Comparison of ENCODE assay signal across 1 cellular context in the genomic region with DNA sequence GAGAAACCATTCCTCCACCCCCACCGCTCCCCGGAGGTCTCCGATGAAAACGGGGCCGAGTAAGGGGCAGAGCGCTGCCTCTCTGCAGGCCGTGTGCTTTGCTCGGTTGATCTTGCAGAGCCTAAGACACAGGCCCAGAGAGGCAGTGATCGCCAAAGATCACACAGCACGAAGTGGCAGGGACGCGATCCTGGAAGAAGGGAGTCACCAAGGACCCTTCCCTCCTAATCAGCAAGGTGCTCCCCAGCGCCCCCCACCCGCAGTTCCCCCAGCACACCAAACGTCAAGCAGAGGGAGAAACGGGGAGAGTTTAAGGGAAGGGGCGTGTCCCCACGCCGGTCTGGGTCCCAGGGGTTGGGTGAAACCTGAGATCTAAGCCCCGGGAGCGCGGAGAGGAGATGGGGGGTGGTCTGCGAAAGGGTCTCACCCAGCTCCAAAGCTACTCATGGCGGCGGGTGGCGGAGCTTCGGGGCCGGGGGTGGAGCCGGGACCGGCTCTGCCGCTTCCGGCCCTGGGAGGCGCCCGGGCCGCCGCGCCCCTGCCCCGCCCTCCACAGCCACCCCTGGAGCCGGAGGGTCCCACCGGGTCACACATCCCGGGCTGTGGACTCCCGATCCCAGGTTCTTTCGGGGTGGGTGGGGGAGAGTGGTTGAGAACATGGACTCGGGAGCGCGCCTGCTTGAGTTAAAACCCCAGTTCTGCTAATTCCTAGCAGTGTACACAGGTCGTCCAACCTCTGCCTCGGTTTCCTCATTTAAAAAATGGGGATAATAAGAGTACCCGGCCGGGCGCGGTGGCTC.
TF ChIP-seq lines count a peak whose summit lies in the region.

A gene with protein sequence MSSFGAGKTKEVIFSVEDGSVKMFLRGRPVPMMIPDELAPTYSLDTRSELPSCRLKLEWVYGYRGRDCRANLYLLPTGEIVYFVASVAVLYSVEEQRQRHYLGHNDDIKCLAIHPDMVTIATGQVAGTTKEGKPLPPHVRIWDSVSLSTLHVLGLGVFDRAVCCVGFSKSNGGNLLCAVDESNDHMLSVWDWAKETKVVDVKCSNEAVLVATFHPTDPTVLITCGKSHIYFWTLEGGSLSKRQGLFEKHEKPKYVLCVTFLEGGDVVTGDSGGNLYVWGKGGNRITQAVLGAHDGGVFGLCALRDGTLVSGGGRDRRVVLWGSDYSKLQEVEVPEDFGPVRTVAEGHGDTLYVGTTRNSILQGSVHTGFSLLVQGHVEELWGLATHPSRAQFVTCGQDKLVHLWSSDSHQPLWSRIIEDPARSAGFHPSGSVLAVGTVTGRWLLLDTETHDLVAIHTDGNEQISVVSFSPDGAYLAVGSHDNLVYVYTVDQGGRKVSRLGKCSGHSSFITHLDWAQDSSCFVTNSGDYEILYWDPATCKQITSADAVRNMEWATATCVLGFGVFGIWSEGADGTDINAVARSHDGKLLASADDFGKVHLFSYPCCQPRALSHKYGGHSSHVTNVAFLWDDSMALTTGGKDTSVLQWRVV (minus strand): TSS at position 468 of the 800 bp plus-strand sequence. CDS start 21 bp downstream, at position 447.

TF ChIP-seq in HCT116, 20 proteins besides CTCF, POLR2A, EP300 and RAD21 (continued from another document):
- TF ChIP-seq, protein P1, sequence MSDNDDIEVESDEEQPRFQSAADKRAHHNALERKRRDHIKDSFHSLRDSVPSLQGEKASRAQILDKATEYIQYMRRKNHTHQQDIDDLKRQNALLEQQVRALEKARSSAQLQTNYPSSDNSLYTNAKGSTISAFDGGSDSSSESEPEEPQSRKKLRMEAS (IDR thresholded peaks at IDR 0.05) = 0 out of 2 replicates have a peak, but pooled peaks have one; percentile 40
- peak; percentile 50 for TF ChIP-seq POLR2AphosphoS5 (IDR thresholded peaks at IDR 0.05; ENCODE audit: low read depth, low read length)
- no peak for TF ChIP-seq CBX3 (IDR thresholded peaks at IDR 0.05; ENCODE audit: low read depth)
- TF ChIP-seq ZFX (IDR thresholded peaks at IDR 0.05) = peak; percentile 23; the same call in 1 of the 2 replicates
